Comparison of ENCODE assay signal across 1 cellular context in genomic region chrX:153671589-153672530, GRCh38.
TF ChIP-seq lines count a peak whose summit lies in the region.

No MANE protein-coding gene starts in this region.

TF ChIP-seq in IMR-90, 13 proteins besides CTCF, POLR2A, EP300 and RAD21:
- TF ChIP-seq RCOR1 (IDR thresholded peaks at IDR 0.05; ENCODE audit: insufficient replicate concordance, low read length) (no peak), CHD1 (IDR thresholded peaks at IDR 0.05; ENCODE audit: low read depth, low read length) (no peak), NFE2L2 (IDR thresholded peaks at IDR 0.05; ENCODE audit: low read depth, low read length) (no peak), MAZ (IDR thresholded peaks at IDR 0.05; ENCODE audit: borderline replicate concordance, low read depth, low read length) (no peak), FOS (IDR thresholded peaks at IDR 0.05; ENCODE audit: low read depth, low read length) (no peak), MXI1 (IDR thresholded peaks at IDR 0.05; ENCODE audit: borderline replicate concordance, low read depth, low read length) (no peak), RFX5 (IDR thresholded peaks at IDR 0.05; ENCODE audit: low read depth, low read length) (no peak), MAFK (IDR thresholded peaks at IDR 0.05; ENCODE audit: low read depth, low read length) (no peak), CEBPB (IDR thresholded peaks at IDR 0.05; ENCODE audit: low read depth, low read length) (no peak), BHLHE40 (IDR thresholded peaks at IDR 0.05; ENCODE audit: low read depth, low read length) (no peak), ELK1 (IDR thresholded peaks at IDR 0.05; ENCODE audit: borderline replicate concordance, low read depth, low read length) (no peak), USF2 (IDR thresholded peaks at IDR 0.05; ENCODE audit: low read depth, low read length) (no peak), SMC3 (IDR thresholded peaks at IDR 0.05; ENCODE audit: low read depth, low read length) (no peak)
